ENCODE assay signal across 15 cellular contexts in the genomic region with DNA sequence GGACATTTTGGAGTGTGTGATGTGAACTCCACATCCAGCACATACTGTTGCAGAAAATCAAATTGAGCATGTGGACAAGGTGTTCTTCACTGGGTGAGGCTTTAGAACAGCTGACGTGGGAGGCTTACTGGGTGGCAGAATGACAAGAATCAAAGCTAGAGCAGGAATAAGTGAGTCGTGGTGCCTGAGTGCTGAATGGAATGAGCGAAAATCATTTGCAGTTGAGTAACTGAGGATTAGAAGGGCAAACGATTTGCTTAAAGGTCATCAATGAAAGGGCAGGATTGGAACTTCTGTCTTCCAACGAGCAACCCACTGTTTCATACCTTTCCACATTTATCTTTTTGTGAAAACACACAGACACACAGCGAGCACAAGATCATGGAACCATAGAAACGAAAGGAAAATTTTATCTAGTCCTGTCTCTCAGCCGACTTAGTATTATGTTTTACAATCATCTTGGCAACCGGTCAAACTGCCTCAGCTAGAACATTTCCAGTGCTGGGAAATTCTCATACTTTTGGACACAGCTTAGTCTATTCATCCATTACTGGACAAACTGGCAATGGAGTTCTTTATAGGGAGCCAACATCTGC. TPM values are rescaled to one million over a fixed set of nuclear protein-coding genes. Genes with fewer than 3 reads are reported as not detected.
DNase-seq lines count a peak whose midpoint lies in the region; ATAC-seq, FAIRE-seq and TF ChIP-seq lines count a peak whose summit lies in the region.
"Had no signal": no experiment of that assay in that cellular context is flagged by ENCODE, and none has a peak within 500 bp of the region (broad histone marks: within the 10 kb centered on the region; RNA-seq: fewer than 3 reads in every experiment).

No MANE protein-coding gene starts in this region.

- H3K9ac ChIP-seq in HepG2 (ENCODE audit: insufficient read depth, low read depth, low read length) (no peak overlapping the region), mesenchymal stem cell (ENCODE audit: low read length) (peak overlapping the region; percentile 53)

- no peaks in the 10 kb centered on the region for H4K20me1 ChIP-seq in HepG2 (ENCODE audit: insufficient read depth, low read length)

- no peaks in the 10 kb centered on the region for H3K79me2 ChIP-seq in HepG2 (ENCODE audit: insufficient read depth, low read length)

- H3K27me3 ChIP-seq in HepG2 (ENCODE audit: control insufficient read depth in 1 of 2, insufficient read depth in 2 of 2, low read length in 2 of 2), result peaks cover 5 to 38% of the 10 kb centered on the region in 2 experiments; a peak in 4 of 5 replicates
- H3K27me3 ChIP-seq in right lobe of liver, result no peaks in the 10 kb centered on the region
- H3K27me3 ChIP-seq in mesenchymal stem cell (ENCODE audit: control insufficient read depth in 1 of 2, insufficient read depth in 1 of 2, low read length in 2 of 2), result no peaks in the 10 kb centered on the region
- no peaks in the 10 kb centered on the region for H3K27me3 ChIP-seq in aorta (ENCODE audit: control insufficient read depth in 1 of 2, insufficient read depth in 2 of 2, low read length in 1 of 2)

- H2BK120ac ChIP-seq in mesenchymal stem cell (ENCODE audit: low read depth, low read length), result no peak overlapping the region

- no peak overlapping the region for H2BK15ac ChIP-seq in mesenchymal stem cell (ENCODE audit: low read depth, poor library complexity, severe bottlenecking)

- H3K4me3 ChIP-seq in HepG2 (replicated peaks in 1 of 3; ENCODE audit: insufficient read depth in 1 of 3, low read depth in 2 of 3, low read length in 3 of 3), result no peak overlapping the region
- H3K4me3 ChIP-seq in right lobe of liver, result no peak overlapping the region
- no peak overlapping the region for H3K4me3 ChIP-seq in choroid plexus epithelial cell (ENCODE audit: low read depth, low read length)
- H3K4me3 ChIP-seq in mesenchymal stem cell (ENCODE audit: insufficient read depth in 1 of 2, low read depth in 1 of 2, low read length in 2 of 2), result peak overlapping the region in 1 of 2 experiments; percentile 72
- H3K4me3 ChIP-seq in aorta (ENCODE audit: low read length in 2 of 2), result no peak overlapping the region

- TF ChIP-seq EP300 in HepG2 (IDR thresholded peaks at IDR 0.05; ENCODE audit: low read depth in 2 of 2, low read length in 2 of 2) (no peak), HepG2 (CRISPR knock-in tag; IDR thresholded peaks at IDR 0.05; ENCODE audit: borderline replicate concordance) (no peak)

- no peak overlapping the region for H4K8ac ChIP-seq in mesenchymal stem cell (ENCODE audit: low read length)

- no peaks in the 10 kb centered on the region for H3K36me3 ChIP-seq in HepG2 (replicated peaks in 1 of 2; ENCODE audit: control insufficient read depth in 1 of 2, insufficient read depth in 2 of 2, low read length in 2 of 2)
- H3K36me3 ChIP-seq in right lobe of liver, result no peaks in the 10 kb centered on the region
- no peaks in the 10 kb centered on the region for H3K36me3 ChIP-seq in mesenchymal stem cell (ENCODE audit: control insufficient read depth in 1 of 2, insufficient read depth in 2 of 2, low read depth in 1 of 2, low read length in 2 of 2)
- no peaks in the 10 kb centered on the region for H3K36me3 ChIP-seq in aorta (ENCODE audit: control insufficient read depth in 1 of 2, insufficient read depth in 2 of 2, low read length in 1 of 2)

- H3K9me3 ChIP-seq in HepG2 (ENCODE audit: low read length), result no peaks in the 10 kb centered on the region
- peaks cover 0 to 2% (median 0%) of the 10 kb centered on the region in 4 donors for H3K9me3 ChIP-seq in right lobe of liver
- H3K9me3 ChIP-seq in mesenchymal stem cell (ENCODE audit: control insufficient read depth, low read length), result no peaks in the 10 kb centered on the region
- H3K9me3 ChIP-seq in aorta (ENCODE audit: control insufficient read depth, low read length), result no peaks in the 10 kb centered on the region

- H3K14ac ChIP-seq in mesenchymal stem cell (ENCODE audit: low read length in 2 of 2), result no peak overlapping the region

- H4K91ac ChIP-seq in mesenchymal stem cell (ENCODE audit: low read length), result no peak overlapping the region

- intact Hi-C loops in HepG2 (cut with micrococcal nuclease; ENCODE audit: unreplicated experiment) (no loop called here), right lobe of liver (cut with DNase I) (no loop called here), aorta (cut with DNase I) (loop anchor here (5.0 kb wide), 2 partner anchors 42 to 47 kb away; no protein-coding TSS in a partner anchor)

- no TSS peak for BruUV-seq in HepG2 (replicated peaks; lab: Mats Ljungman, UMichigan)

- TF ChIP-seq POLR2A in HepG2 (IDR thresholded peaks at IDR 0.05; ENCODE audit: insufficient read depth in 1 of 2, low read depth in 2 of 2, low read length in 2 of 2), result no peak
- no peak for TF ChIP-seq POLR2A in right lobe of liver (IDR thresholded peaks at IDR 0.05)

- TF ChIP-seq CTCF in HepG2 (CRISPR knock-in tag; IDR thresholded peaks at IDR 0.05) (no peak), right lobe of liver (IDR thresholded peaks at IDR 0.05) (no peak), choroid plexus epithelial cell (conservative IDR thresholded peaks at IDR 0.05; ENCODE audit: low read depth, low read length) (no peak)

- POLR2A ChIA-PET in HepG2 (lab: Yijun Ruan, JAX), result no interaction called here

- H3K79me1 ChIP-seq in mesenchymal stem cell (replicated peaks; ENCODE audit: low read length, poor library complexity, severe bottlenecking), result no peaks in the 10 kb centered on the region

- H3K4ac ChIP-seq in mesenchymal stem cell (ENCODE audit: low read depth in 1 of 2, low read length in 2 of 2), result no peak overlapping the region

- H3K4me2 ChIP-seq in HepG2 (ENCODE audit: low read depth, low read length), result peak overlapping the region; percentile 20
- no peak overlapping the region for H3K4me2 ChIP-seq in mesenchymal stem cell (ENCODE audit: low read length, poor library complexity, severe bottlenecking)

- FAIRE-seq in HepG2 (lab: Jason Lieb, UNC), result no peak
- FAIRE-seq: D721Med had no signal

- H2AFZ ChIP-seq in HepG2 (ENCODE audit: low read length) (no peak overlapping the region), mesenchymal stem cell (ENCODE audit: low read depth, low read length) (no peak overlapping the region)

- no peak for DNase-seq in HepG2 (ENCODE audit: low spot score)
- no peak for DNase-seq in right lobe of liver
- DNase-seq in choroid plexus epithelial cell (ENCODE audit: low read depth), result peak; percentile 87
- DNase-seq in mesenchymal stem cell, result peak; percentile 32
- DNase-seq in aorta, result no peak
- no peak for DNase-seq in activated CD8-positive, alpha-beta memory T cell treated with anti-CD3 and anti-CD28 coated beads, Interleukin-2, amount 50 U/mL, for 48 hours
- DNase-seq: activated naive CD4-positive, alpha-beta T cell treated with anti-CD3 and anti-CD28 coated beads, Interleukin-2, amount 50 U/mL, for 16 hours; cortex of kidney; HFFc6 had no signal

- no peak overlapping the region for H3K23ac ChIP-seq in mesenchymal stem cell (ENCODE audit: low read length in 2 of 2)

- ATAC-seq in HepG2 (no peak), right lobe of liver (no peak), aorta (ENCODE audit: low FRiP score) (peak; percentile 65), GM19455 (IDR thresholded peaks at IDR 0.05; ENCODE audit: unreplicated experiment) (no peak), GM21786 (IDR thresholded peaks at IDR 0.05; ENCODE audit: unreplicated experiment) (no peak)
- ATAC-seq: esophagus mucosa had no signal

- TF ChIP-seq RAD21 in HepG2 (CRISPR knock-in tag; IDR thresholded peaks at IDR 0.05), result no peak

- CTCF ChIA-PET in HepG2 (lab: Yijun Ruan, JAX; ENCODE audit: low intra/inter-chr PET ratio, low total read pairs), result interaction anchor here (1.6 kb wide), 1 partner anchor 90 kb away, joined by 3 read pairs; no protein-coding TSS in a partner anchor

- WGBS in HepG2 (ENCODE audit: low lambda C conversion rate), result 30% methylated on average over 9 of the region's 9 CpGs
- 53% methylated on average over 9 of the region's 9 CpGs for WGBS in right lobe of liver (ENCODE audit: insufficient coverage, low coverage, low lambda C conversion rate, missing lambda C conversion rate)
- WGBS in mesenchymal stem cell, result 78% methylated on average over 9 of the region's 9 CpGs
- 38 to 49% methylated on average over 9 of the region's 9 CpGs for WGBS in aorta, 2 donors

- H2AK5ac ChIP-seq in mesenchymal stem cell (ENCODE audit: low read length, severe bottlenecking), result no peak overlapping the region

- no peak overlapping the region for H2BK12ac ChIP-seq in mesenchymal stem cell (ENCODE audit: low read length in 2 of 2)

- no peak overlapping the region for H3K18ac ChIP-seq in mesenchymal stem cell (ENCODE audit: low read depth in 1 of 2, low read length in 2 of 2)

- H2BK5ac ChIP-seq in mesenchymal stem cell (ENCODE audit: low read depth, low read length, poor library complexity, severe bottlenecking), result no peak overlapping the region

- H3K27ac ChIP-seq in HepG2 (ENCODE audit: extremely low read length, insufficient read depth, low read length), result no peak overlapping the region
- no peak overlapping the region for H3K27ac ChIP-seq in right lobe of liver
- no peak overlapping the region for H3K27ac ChIP-seq in mesenchymal stem cell (ENCODE audit: low read length, poor library complexity, severe bottlenecking)
- peak overlapping the region in 1 of 2 donors; percentile 50 for H3K27ac ChIP-seq in aorta (ENCODE audit: low read depth in 1 of 2, low read length in 2 of 2)
- H3K27ac ChIP-seq: VCaP had no signal

- in situ Hi-C loops in HepG2 (cut with HindIII; ENCODE audit: extremely low pct_ligation_motif_present, low pct_unique_long_range_greater_than_20kb), result loop anchor here (5.0 kb wide), 1 partner anchor 97 kb away; no protein-coding TSS in a partner anchor

- H3K4me1 ChIP-seq in HepG2 (ENCODE audit: insufficient read depth, low read length), result peaks cover 24% of the 10 kb centered on the region
- H3K4me1 ChIP-seq in right lobe of liver, result no peaks in the 10 kb centered on the region
- H3K4me1 ChIP-seq in mesenchymal stem cell (ENCODE audit: control insufficient read depth, insufficient read depth, low read depth, low read length), result peaks cover 10% of the 10 kb centered on the region
- H3K4me1 ChIP-seq in aorta (ENCODE audit: control insufficient read depth in 1 of 2, insufficient read depth in 2 of 2, low read length in 2 of 2), result peaks cover 2 to 7% of the 10 kb centered on the region in 2 donors

RNA-seq across cellular contexts. Expression of a gene that starts 7.2 kb away (rescaled TPM):
- total RNA-seq in HepG2 (2016; rRNA removed; fragmentation: Illumina TruSeq; extraction: Trizol) (not detected in 2 replicates), right lobe of liver (not detected), aorta (under 1 TPM in 1 of 2 donors, not detected in 1; 0.88 TPM)
- not detected in 2 replicates for total RNA-seq in HepG2 (2016; cell fraction: cytosol; rRNA removed; fragmentation: Illumina TruSeq; extraction: Trizol; ENCODE audit: low read depth)
- total RNA-seq in HepG2 (2016; cell fraction: insoluble cytoplasmic fraction; rRNA removed; fragmentation: Illumina TruSeq; extraction: Trizol), result not detected in 2 replicates
- not detected in 2 replicates for total RNA-seq in HepG2 (2016; cell fraction: membrane; rRNA removed; fragmentation: Illumina TruSeq; extraction: Trizol)
- not detected in 2 replicates for total RNA-seq in HepG2 (2016; cell fraction: nucleus; rRNA removed; fragmentation: Illumina TruSeq; extraction: Trizol)
- polyA plus RNA-seq in HepG2 (2011; rRNA removed) (not detected in 2 replicates), aorta (under 1 TPM in 1 of 2 donors, not detected in 1; 0.41 TPM)
- polyA plus RNA-seq in HepG2 (2011; cell fraction: cytosol; rRNA removed), result not detected in 2 replicates
- 0.07 TPM in 1 of 2 replicates, not detected in the other for polyA plus RNA-seq in HepG2 (2011; cell fraction: nucleus; rRNA removed)
- not detected in 2 replicates for polyA plus RNA-seq in HepG2 (2012)
- not detected in 2 replicates for polyA plus RNA-seq in HepG2 (2016; cell fraction: cytosol; fragmentation: Illumina TruSeq; extraction: Trizol; ENCODE audit: low read depth)
- polyA plus RNA-seq in HepG2 (2016; cell fraction: insoluble cytoplasmic fraction; fragmentation: Illumina TruSeq; extraction: Trizol; ENCODE audit: low read depth), result not detected in 2 replicates
- not detected in 2 replicates for polyA plus RNA-seq in HepG2 (2016; cell fraction: membrane; fragmentation: Illumina TruSeq; extraction: Trizol; ENCODE audit: low read depth)
- polyA plus RNA-seq in HepG2 (2016; cell fraction: nucleus; fragmentation: Illumina TruSeq; extraction: Trizol; ENCODE audit: insufficient read depth, low read depth), result not detected in 2 replicates
- 0.19 TPM in 1 of 2 replicates, not detected in the other for polyA minus RNA-seq in HepG2 (2011; rRNA and poly(A)+ RNA removed; ENCODE audit: low replicate concordance)
- not detected in 2 replicates for polyA minus RNA-seq in HepG2 (2011; cell fraction: cytosol; rRNA and poly(A)+ RNA removed)
- polyA minus RNA-seq in HepG2 (2011; cell fraction: nucleus; rRNA and poly(A)+ RNA removed), result not detected in 2 replicates
- 0.15 TPM for polyA plus RNA-seq in mesenchymal stem cell (2013, experiment 1 of 2)
- 0.04 TPM for polyA plus RNA-seq in mesenchymal stem cell (2013, experiment 2 of 2)
- total RNA-seq: esophagus mucosa had no signal

RNA-seq across cellular contexts. Expression of a gene that starts 50.6 kb away (rescaled TPM):
- total RNA-seq in HepG2 (2016; rRNA removed; fragmentation: Illumina TruSeq; extraction: Trizol) (136 and 223 TPM in 2 replicates), right lobe of liver (100 to 1,000 TPM in 2 of 6 experiments, 10 to 100 TPM in 1, under 1 TPM in 1, not detected in 2; 0.88 to 111 (median 76.4) TPM), aorta (under 1 TPM in 1 of 2 donors, not detected in 1; 0.45 TPM)
- 99.9 and 112 TPM in 2 replicates for total RNA-seq in HepG2 (2016; cell fraction: cytosol; rRNA removed; fragmentation: Illumina TruSeq; extraction: Trizol; ENCODE audit: low read depth)
- 137 and 217 TPM in 2 replicates for total RNA-seq in HepG2 (2016; cell fraction: insoluble cytoplasmic fraction; rRNA removed; fragmentation: Illumina TruSeq; extraction: Trizol)
- total RNA-seq in HepG2 (2016; cell fraction: membrane; rRNA removed; fragmentation: Illumina TruSeq; extraction: Trizol), result 75.9 and 85.7 TPM in 2 replicates
- total RNA-seq in HepG2 (2016; cell fraction: nucleus; rRNA removed; fragmentation: Illumina TruSeq; extraction: Trizol), result 195 and 205 TPM in 2 replicates
- polyA plus RNA-seq in HepG2 (2011; rRNA removed) (811 and 903 TPM in 2 replicates), aorta (1 to 10 TPM in 1 of 2 donors, under 1 TPM in 1; 0.23 to 5.5 TPM)
- polyA plus RNA-seq in HepG2 (2011; cell fraction: cytosol; rRNA removed), result 378 and 591 TPM in 2 replicates
- 84.5 and 124 TPM in 2 replicates for polyA plus RNA-seq in HepG2 (2011; cell fraction: nucleus; rRNA removed)
- 780 and 797 TPM in 2 replicates for polyA plus RNA-seq in HepG2 (2012)
- 41.1 and 41.5 TPM in 2 replicates for polyA plus RNA-seq in HepG2 (2016; cell fraction: cytosol; fragmentation: Illumina TruSeq; extraction: Trizol; ENCODE audit: low read depth)
- 160 and 169 TPM in 2 replicates for polyA plus RNA-seq in HepG2 (2016; cell fraction: insoluble cytoplasmic fraction; fragmentation: Illumina TruSeq; extraction: Trizol; ENCODE audit: low read depth)
- polyA plus RNA-seq in HepG2 (2016; cell fraction: membrane; fragmentation: Illumina TruSeq; extraction: Trizol; ENCODE audit: low read depth), result 41.7 and 42.7 TPM in 2 replicates
- polyA plus RNA-seq in HepG2 (2016; cell fraction: nucleus; fragmentation: Illumina TruSeq; extraction: Trizol; ENCODE audit: insufficient read depth, low read depth), result 376 and 396 TPM in 2 replicates
- polyA minus RNA-seq in HepG2 (2011; rRNA and poly(A)+ RNA removed; ENCODE audit: low replicate concordance), result 0.21 and 395 TPM in 2 replicates
- polyA minus RNA-seq in HepG2 (2011; cell fraction: cytosol; rRNA and poly(A)+ RNA removed), result 440 and 488 TPM in 2 replicates
- 142 and 223 TPM in 2 replicates for polyA minus RNA-seq in HepG2 (2011; cell fraction: nucleus; rRNA and poly(A)+ RNA removed)
- polyA plus RNA-seq in mesenchymal stem cell (2013, experiment 1 of 2), result 1.2 TPM
- polyA plus RNA-seq in mesenchymal stem cell (2013, experiment 2 of 2), result 1.2 TPM
- total RNA-seq: HFFc6, M059J had no signal

Comparison
In these comparisons a context has a peak if more than half of its experiments do, and no peak if none do; other contexts are left out.
1. DNase-seq: peak in choroid plexus epithelial cell (single experiment) and mesenchymal stem cell (single experiment); none in HepG2 (single experiment), right lobe of liver (0 of 3), aorta (0 of 2) and activated CD8-positive, alpha-beta memory T cell treated with anti-CD3 and anti-CD28 coated beads, Interleukin-2, amount 50 U/mL, for 48 hours (single experiment).
2. intact Hi-C loops: an anchor here in aorta (5.0 kb wide); none called in HepG2 and right lobe of liver.